ENCODE assay signal across 8 cellular contexts in the genomic region with DNA sequence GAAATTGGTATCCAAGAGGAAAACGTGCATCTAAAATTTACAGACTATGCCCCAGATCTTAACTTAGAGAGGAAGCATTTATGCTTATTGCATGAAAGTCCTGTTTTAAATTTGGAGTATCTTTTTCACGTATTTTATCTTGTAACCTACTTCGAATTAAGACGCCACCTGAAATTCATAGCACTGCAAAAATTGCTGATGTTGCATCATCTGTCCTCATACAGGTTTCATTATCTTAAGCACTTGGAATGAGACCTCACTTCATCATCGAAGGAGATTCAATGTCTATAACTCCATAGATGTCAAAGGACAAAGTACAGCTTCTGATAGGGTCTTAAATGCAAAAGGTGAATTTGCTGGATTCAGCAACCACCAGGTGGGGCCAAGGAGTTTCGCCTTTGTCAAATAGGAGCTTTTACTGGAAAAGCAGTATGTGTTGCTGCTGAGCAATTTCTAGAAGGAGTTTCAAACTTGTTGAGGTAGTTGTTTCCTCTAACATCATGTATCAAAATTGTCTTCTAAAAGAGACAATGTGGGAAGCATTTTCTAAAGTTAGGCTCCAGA.
DNase-seq lines count a peak whose midpoint lies in the region; ATAC-seq and TF ChIP-seq lines count a peak whose summit lies in the region.

No MANE protein-coding gene starts in this region.

- intact Hi-C loops in lower lobe of right lung (cut with DNase I) (no loop called here), prostate gland (cut with DNase I) (no loop called here)

- H3K9me3 ChIP-seq in lower lobe of right lung (no peaks in the 10 kb centered on the region), prostate gland (no peaks in the 10 kb centered on the region)

- TF ChIP-seq POLR2A in prostate gland (IDR thresholded peaks at IDR 0.05) = no peak

- no peak overlapping the region for H3K4me3 ChIP-seq in Jurkat, Clone E6-1 (ENCODE audit: low read length)
- H3K4me3 ChIP-seq in WI38 (ENCODE audit: low read depth, low read length) = no peak overlapping the region
- H3K4me3 ChIP-seq in lower lobe of right lung = no peak overlapping the region
- no peak overlapping the region for H3K4me3 ChIP-seq in prostate gland

- TF ChIP-seq CTCF in WI38 (IDR thresholded peaks at IDR 0.05; ENCODE audit: low read depth, low read length) (peak; percentile 34; the same call in 1 of the 2 replicates), lower lobe of right lung (IDR thresholded peaks at IDR 0.05) (peak; percentile 13), prostate gland (IDR thresholded peaks at IDR 0.05) (peak in 1 of 4 experiments; percentile 7)

- ATAC-seq in lower lobe of right lung (no peak), HG02852 (IDR thresholded peaks at IDR 0.05; ENCODE audit: unreplicated experiment) (no peak), GM21381 (IDR thresholded peaks at IDR 0.05; ENCODE audit: unreplicated experiment) (no peak)

- 67% methylated on average over 6 of the region's 6 CpGs for WGBS in prostate gland

- DNase-seq in Daoy (ENCODE audit: low read depth) = peak; percentile 31
- peak; percentile 33 for DNase-seq in Jurkat, Clone E6-1 (ENCODE audit: low read depth, low spot score)
- DNase-seq in lower lobe of right lung = no peak
- no peak for DNase-seq in prostate gland (ENCODE audit: low spot score)
- DNase-seq in Ammon's horn (ENCODE audit: low spot score) = no peak

- H3K4me1 ChIP-seq in lower lobe of right lung (no peaks in the 10 kb centered on the region), prostate gland (replicated peaks) (no peaks in the 10 kb centered on the region)

- no peaks in the 10 kb centered on the region for H3K27me3 ChIP-seq in lower lobe of right lung (ENCODE audit: low read depth)
- H3K27me3 ChIP-seq in prostate gland (replicated peaks; ENCODE audit: insufficient read depth) = no peaks in the 10 kb centered on the region

- H3K36me3 ChIP-seq in lower lobe of right lung = no peaks in the 10 kb centered on the region
- H3K36me3 ChIP-seq in prostate gland = no peaks in the 10 kb centered on the region

- H3K27ac ChIP-seq in lower lobe of right lung (no peak overlapping the region), prostate gland (no peak overlapping the region)

Comparison
In these comparisons a context has a peak if more than half of its experiments do, and no peak if none do; other contexts are left out.
1. DNase-seq: peak in Daoy (single experiment) and Jurkat, Clone E6-1 (single experiment); none in lower lobe of right lung (single experiment), prostate gland (single experiment) and Ammon's horn (single experiment).